Comparison of ENCODE assay signal across 8 cellular contexts in genomic region chr10:125719173-125720001, GRCh38. TPM values are rescaled to one million over a fixed set of nuclear protein-coding genes. Genes with fewer than 3 reads are reported as not detected.
DNase-seq lines count a peak whose midpoint lies in the region; TF ChIP-seq lines count a peak whose summit lies in the region.

TSS of gene EDRF1 (plus strand) at chr10:125719709. CDS start at chr10:125719808, 99 bp downstream.

- no peaks in the 10 kb centered on the region for H3K27me3 ChIP-seq in H7 (ENCODE audit: control insufficient read depth, insufficient read depth, low read length)

- H3K27me3 Mint-ChIP-seq in nephron (ENCODE audit: low read depth) = no peaks in the 10 kb centered on the region
- no peaks in the 10 kb centered on the region for H3K27me3 Mint-ChIP-seq in stimulated activated naive CD8-positive, alpha-beta T cell treated with anti-CD3 and anti-CD28 coated beads, Interleukin-15, Interleukin-2, amounts not matched to agents 100 ng/mL and 50 ng/mL, for 24 hours

- peaks cover 32% of the 10 kb centered on the region for H3K36me3 Mint-ChIP-seq in nephron (ENCODE audit: low read depth)
- H3K36me3 Mint-ChIP-seq in stimulated activated naive CD8-positive, alpha-beta T cell treated with anti-CD3 and anti-CD28 coated beads, Interleukin-15, Interleukin-2, amounts not matched to agents 100 ng/mL and 50 ng/mL, for 24 hours (ENCODE audit: low read depth) = peaks cover 34% of the 10 kb centered on the region

- DNase-seq in ELF-1 (ENCODE audit: low read depth, low spot score) (peak; percentile 100), H7 (peak; percentile 95), M059J (ENCODE audit: low read depth) (peak; percentile 98), SHP77 (lab: John Stamatoyannopoulos, UW) (peak; percentile 96 to 99), fibroblast of the aortic adventitia (ENCODE audit: low read depth) (peak; percentile 99)
- DNase-seq in activated effector memory CD4-positive, alpha-beta T cell treated with Interleukin-2 at 50 U/mL for 16 hours = peak; percentile 99

- H3K4me3 ChIP-seq in H7 (ENCODE audit: insufficient read depth, low read depth, low read length) (peak within 1 kb of the TSS; percentile 86), fibroblast of the aortic adventitia (ENCODE audit: low read depth, low read length) (peak within 1 kb of the TSS; percentile 98)

- peaks cover 8% of the 10 kb centered on the region for H3K4me1 Mint-ChIP-seq in nephron
- peaks cover 33% of the 10 kb centered on the region for H3K4me1 Mint-ChIP-seq in stimulated activated naive CD8-positive, alpha-beta T cell treated with anti-CD3 and anti-CD28 coated beads, Interleukin-15, Interleukin-2, amounts not matched to agents 100 ng/mL and 50 ng/mL, for 24 hours (ENCODE audit: low read depth)

- peaks cover 18% of the 10 kb centered on the region for H3K36me3 ChIP-seq in H7 (replicated peaks; ENCODE audit: control insufficient read depth, insufficient read depth, low read length)

- H3K9me3 Mint-ChIP-seq in nephron = peaks cover 10% of the 10 kb centered on the region
- H3K9me3 Mint-ChIP-seq in stimulated activated naive CD8-positive, alpha-beta T cell treated with anti-CD3 and anti-CD28 coated beads, Interleukin-15, Interleukin-2, amounts not matched to agents 100 ng/mL and 50 ng/mL, for 24 hours = no peaks in the 10 kb centered on the region

- TF ChIP-seq CTCF in fibroblast of the aortic adventitia (IDR thresholded peaks at IDR 0.05; ENCODE audit: insufficient read depth, low read length) (no peak), nephron (IDR thresholded peaks at IDR 0.05; ENCODE audit: unreplicated experiment in 3 of 3) (no peak)

- peak within 1 kb of the TSS; percentile 79 to 96 (median 95) for H3K27ac Mint-ChIP-seq in nephron
- peak within 1 kb of the TSS; percentile 98 for H3K27ac Mint-ChIP-seq in stimulated activated naive CD8-positive, alpha-beta T cell treated with anti-CD3 and anti-CD28 coated beads, Interleukin-15, Interleukin-2, amounts not matched to agents 100 ng/mL and 50 ng/mL, for 24 hours

- H3K4me3 Mint-ChIP-seq in nephron = peak within 1 kb of the TSS; percentile 94 to 98 (median 97)
- H3K4me3 Mint-ChIP-seq in stimulated activated naive CD8-positive, alpha-beta T cell treated with anti-CD3 and anti-CD28 coated beads, Interleukin-15, Interleukin-2, amounts not matched to agents 100 ng/mL and 50 ng/mL, for 24 hours = peak within 1 kb of the TSS; percentile 97

RNA-seq across cellular contexts. Expression of gene EDRF1, which starts in this region (rescaled TPM):
- 33.7 and 43.5 TPM in 2 replicates for total RNA-seq in H7 (2014; rRNA removed; shearing (Covaris generic))
- total RNA-seq in M059J (2014; rRNA removed; shearing (Covaris generic)) = 19.8 and 30.2 TPM in 2 replicates
- 15.7 and 27.2 TPM in 2 replicates for total RNA-seq in fibroblast of the aortic adventitia (ENCODE audit: low replicate concordance)

Comparison
In these comparisons a context has a peak if more than half of its experiments do, and no peak if none do; other contexts are left out.
1. Peak in every context shown above with its lines: DNase-seq and H3K4me3 ChIP-seq.